In genomic region chr17:4858880-4859260, GRCh38 we compare ENCODE assay signal across 6 cellular contexts. TPM values are rescaled to one million over a fixed set of nuclear protein-coding genes. Genes with fewer than 3 reads are reported as not detected.
A peak's percentile ranks its signal among the peaks of the same experiment; 100 is the strongest.
DNase-seq lines count a peak whose midpoint lies in the region; ATAC-seq and TF ChIP-seq lines count a peak whose summit lies in the region.

No MANE protein-coding gene starts in this region.

- H3K4me1 ChIP-seq in mesenchymal stem cell (ENCODE audit: control insufficient read depth, insufficient read depth, low read depth, low read length): peaks cover 18% of the 10 kb centered on the region

- peaks cover 19% of the 10 kb centered on the region for H3K36me3 Mint-ChIP-seq in Calu3 (ENCODE audit: insufficient read depth, unreplicated experiment)

- H3K4me3 Mint-ChIP-seq in Calu3 (ENCODE audit: low read depth, unreplicated experiment): no peak overlapping the region

- no peak overlapping the region for H2BK120ac ChIP-seq in mesenchymal stem cell (ENCODE audit: low read depth, low read length)

- no peaks in the 10 kb centered on the region for H3K27me3 Mint-ChIP-seq in Calu3 (ENCODE audit: unreplicated experiment)

- H2BK15ac ChIP-seq in mesenchymal stem cell (ENCODE audit: low read depth, poor library complexity, severe bottlenecking): no peak overlapping the region

- BruUV-seq in Calu3 (replicated peaks; lab: Mats Ljungman, UMichigan): no TSS peak

- no peak for TF ChIP-seq CTCF in Calu3 (IDR thresholded peaks at IDR 0.05; ENCODE audit: unreplicated experiment)

- H2BK12ac ChIP-seq in mesenchymal stem cell (ENCODE audit: low read length in 2 of 2): peak overlapping the region in 1 of 2 experiments; percentile 19

- no peak overlapping the region for H3K14ac ChIP-seq in mesenchymal stem cell (ENCODE audit: low read length in 2 of 2)

- H3K79me1 ChIP-seq in mesenchymal stem cell (replicated peaks; ENCODE audit: low read length, poor library complexity, severe bottlenecking): peaks cover 41% of the 10 kb centered on the region

- no peak overlapping the region for H2BK5ac ChIP-seq in mesenchymal stem cell (ENCODE audit: low read depth, low read length, poor library complexity, severe bottlenecking)

- H3K4ac ChIP-seq in mesenchymal stem cell (ENCODE audit: low read depth in 1 of 2, low read length in 2 of 2): no peak overlapping the region

- peaks cover 14 to 28% of the 10 kb centered on the region in 2 experiments for H3K36me3 ChIP-seq in mesenchymal stem cell (ENCODE audit: control insufficient read depth in 1 of 2, insufficient read depth in 2 of 2, low read depth in 1 of 2, low read length in 2 of 2)

- H3K27ac Mint-ChIP-seq in Calu3 (ENCODE audit: unreplicated experiment): peak overlapping the region; percentile 30

- WGBS in mesenchymal stem cell: 23% methylated on average over 5 of the region's 5 CpGs

- no peak overlapping the region for H2AFZ ChIP-seq in mesenchymal stem cell (ENCODE audit: low read depth, low read length)

- no peak overlapping the region for H3K9ac ChIP-seq in mesenchymal stem cell (ENCODE audit: low read length)

- H4K91ac ChIP-seq in mesenchymal stem cell (ENCODE audit: low read length): no peak overlapping the region

- no peak overlapping the region for H3K4me2 ChIP-seq in mesenchymal stem cell (ENCODE audit: low read length, poor library complexity, severe bottlenecking)

- H3K9me3 ChIP-seq in mesenchymal stem cell (ENCODE audit: control insufficient read depth, low read length): no peaks in the 10 kb centered on the region

- H4K8ac ChIP-seq in mesenchymal stem cell (ENCODE audit: low read length): no peak overlapping the region

- H3K23ac ChIP-seq in mesenchymal stem cell (ENCODE audit: low read length in 2 of 2): no peak overlapping the region

- ATAC-seq in GM19455 (IDR thresholded peaks at IDR 0.05; ENCODE audit: unreplicated experiment): no peak

- peak overlapping the region; percentile 51 for H2AK5ac ChIP-seq in mesenchymal stem cell (ENCODE audit: low read length, severe bottlenecking)

- no peak overlapping the region for H3K4me3 ChIP-seq in mesenchymal stem cell (ENCODE audit: insufficient read depth in 1 of 2, low read depth in 1 of 2, low read length in 2 of 2)

- H3K18ac ChIP-seq in mesenchymal stem cell (ENCODE audit: low read depth in 1 of 2, low read length in 2 of 2): peak overlapping the region in 1 of 2 experiments; percentile 46

- peak; percentile 49 for DNase-seq in Calu3
- DNase-seq in cerebellum (ENCODE audit: low spot score): peak; percentile 58
- no peak for DNase-seq in mesenchymal stem cell
- no peak for DNase-seq in NCI-H82 (lab: John Stamatoyannopoulos, UW)
- no peak for DNase-seq in DMS114 treated with DMSO at 0.1 percent for 48 hours (lab: John Stamatoyannopoulos, UW; ENCODE audit: unreplicated experiment)

- peak overlapping the region; percentile 65 for H3K27ac ChIP-seq in mesenchymal stem cell (ENCODE audit: low read length, poor library complexity, severe bottlenecking)

- CTCF ChIA-PET in Calu3 (lab: Charles Lee): interaction anchor here (1.6 kb wide), 1 partner anchor 10 kb away, joined by 5 read pairs; no protein-coding TSS in a partner anchor

- no peaks in the 10 kb centered on the region for H3K27me3 ChIP-seq in mesenchymal stem cell (ENCODE audit: control insufficient read depth in 1 of 2, insufficient read depth in 1 of 2, low read length in 2 of 2)

- no peaks in the 10 kb centered on the region for H3K9me3 Mint-ChIP-seq in Calu3 (ENCODE audit: low read depth, unreplicated experiment)

- intact Hi-C loops in Calu3 (cut with micrococcal nuclease; ENCODE audit: unreplicated experiment): no loop called here

- peaks cover 28% of the 10 kb centered on the region for H3K4me1 Mint-ChIP-seq in Calu3 (ENCODE audit: low read depth, unreplicated experiment)

RNA-seq across cellular contexts. Expression of gene MINK1, which starts 25.7 kb away (rescaled TPM):
- total RNA-seq in Calu3 (2022) (86.8 and 106 TPM in 2 replicates), cerebellum (28.2 TPM)
- polyA plus RNA-seq in mesenchymal stem cell (2013, experiment 1 of 2): 41.2 TPM
- polyA plus RNA-seq in mesenchymal stem cell (2013, experiment 2 of 2): 38.5 TPM

RNA-seq across cellular contexts. Expression of gene C17orf107, which starts 40.5 kb away (rescaled TPM):
- total RNA-seq in Calu3 (2022) (2.1 and 3.2 TPM in 2 replicates), cerebellum (4.3 TPM)
- polyA plus RNA-seq in mesenchymal stem cell (2013, experiment 1 of 2): 0.17 TPM
- 0.23 TPM for polyA plus RNA-seq in mesenchymal stem cell (2013, experiment 2 of 2)

RNA-seq across cellular contexts. Expression of gene CHRNE, which starts 44.0 kb away (rescaled TPM):
- total RNA-seq in Calu3 (2022): 0.19 TPM in 1 of 2 replicates, not detected in the other
- total RNA-seq in cerebellum: 1.5 TPM
- 0.14 TPM for polyA plus RNA-seq in mesenchymal stem cell (2013, experiment 1 of 2)
- 0.22 TPM for polyA plus RNA-seq in mesenchymal stem cell (2013, experiment 2 of 2)

RNA-seq across cellular contexts. Expression of gene PLD2, which starts 51.9 kb away (rescaled TPM):
- 11.0 and 13.0 TPM in 2 replicates for total RNA-seq in Calu3 (2022)
- total RNA-seq in cerebellum: 12.1 TPM
- polyA plus RNA-seq in mesenchymal stem cell (2013, experiment 1 of 2): 12.3 TPM
- 12.6 TPM for polyA plus RNA-seq in mesenchymal stem cell (2013, experiment 2 of 2)

Comparison
In these comparisons a context has a peak if more than half of its experiments do, and no peak if none do; other contexts are left out.
1. DNase-seq: peak in Calu3 (single experiment) and cerebellum (single experiment); none in mesenchymal stem cell (single experiment), NCI-H82 (single experiment) and DMS114 treated with DMSO at 0.1 percent for 48 hours (single experiment).